11 cellular contexts compared by ENCODE assay signal in genomic region chr18:55833543-55833942, GRCh38.
DNase-seq lines count a peak whose midpoint lies in the region; ATAC-seq and TF ChIP-seq lines count a peak whose summit lies in the region.
"Had no signal": no experiment of that assay in that cellular context is flagged by ENCODE, and none has a peak within 500 bp of the region (broad histone marks: within the 10 kb centered on the region; RNA-seq: fewer than 3 reads in every experiment).

No MANE protein-coding gene starts in this region.

- H3K4me1 ChIP-seq in esophagus muscularis mucosa: no peaks in the 10 kb centered on the region

- ATAC-seq in HG02763 (IDR thresholded peaks at IDR 0.05; ENCODE audit: unreplicated experiment): no peak

- no peak for TF ChIP-seq EP300 in esophagus muscularis mucosa (IDR thresholded peaks at IDR 0.05)

- no peaks in the 10 kb centered on the region for H3K9me3 ChIP-seq in esophagus muscularis mucosa
- H3K9me3 ChIP-seq: ovary had no signal

- TF ChIP-seq CTCF in fibroblast of pulmonary artery (IDR thresholded peaks at IDR 0.05; ENCODE audit: low read length, missing control alignments) (no peak), retinal pigment epithelial cell (conservative IDR thresholded peaks at IDR 0.05; ENCODE audit: low read depth, low read length) (no peak), esophagus muscularis mucosa (IDR thresholded peaks at IDR 0.05) (no peak)

- no peak overlapping the region for H3K27ac ChIP-seq in esophagus muscularis mucosa (replicated peaks in 1 of 4)
- H3K27ac ChIP-seq: ovary had no signal

- 74% methylated on average over 4 of the region's 4 CpGs for WGBS in esophagus muscularis mucosa

- in situ Hi-C loops in SK-MEL-5 (cut with HindIII; ENCODE audit: low pct_unique_long_range_greater_than_20kb, low sequenced_read_pairs): no loop called here

- peak; percentile 89 for DNase-seq in GM03348 (ENCODE audit: low spot score)
- DNase-seq in SK-MEL-5 (ENCODE audit: low read depth, low spot score): peak; percentile 58
- peak; percentile 95 for DNase-seq in fibroblast of pulmonary artery (ENCODE audit: low read depth)
- DNase-seq in retinal pigment epithelial cell (ENCODE audit: low read depth): peak; percentile 68
- no peak for DNase-seq in effector CD4-positive, alpha-beta T cell
- DNase-seq in posterior cingulate gyrus: no peak
- DNase-seq in esophagus muscularis mucosa (ENCODE audit: extremely low spot score): no peak
- DNase-seq: KBM-7, NCI-H446, ovary had no signal

- no peaks in the 10 kb centered on the region for H3K27me3 ChIP-seq in esophagus muscularis mucosa
- H3K27me3 ChIP-seq: ovary had no signal

- TF ChIP-seq POLR2A in esophagus muscularis mucosa (IDR thresholded peaks at IDR 0.05; ENCODE audit: low read depth): no peak

- intact Hi-C loops in posterior cingulate gyrus (cut with DNase I): no loop called here
- intact Hi-C loops in esophagus muscularis mucosa (cut with DNase I): no loop called here

- no peaks in the 10 kb centered on the region for H3K36me3 ChIP-seq in esophagus muscularis mucosa
- H3K36me3 ChIP-seq: ovary had no signal

- H3K4me3 ChIP-seq in fibroblast of pulmonary artery (replicated peaks; ENCODE audit: low read depth, low read length): no peak overlapping the region
- no peak overlapping the region for H3K4me3 ChIP-seq in retinal pigment epithelial cell (ENCODE audit: low read length)
- H3K4me3 ChIP-seq in esophagus muscularis mucosa: no peak overlapping the region
- H3K4me3 ChIP-seq: ovary had no signal

Comparison
In these comparisons a context has a peak if more than half of its experiments do, and no peak if none do; other contexts are left out.
1. DNase-seq: peak in GM03348 (single experiment), SK-MEL-5 (single experiment), fibroblast of pulmonary artery (single experiment) and retinal pigment epithelial cell (single experiment); none in effector CD4-positive, alpha-beta T cell (single experiment), posterior cingulate gyrus (0 of 10) and esophagus muscularis mucosa (single experiment).